9 cellular contexts compared by ENCODE assay signal in genomic region chr2:9739508-9739907, GRCh38.
DNase-seq lines count a peak whose midpoint lies in the region; TF ChIP-seq lines count a peak whose summit lies in the region.
"Had no signal": no experiment of that assay in that cellular context is flagged by ENCODE, and none has a peak within 500 bp of the region (broad histone marks: within the 10 kb centered on the region; RNA-seq: fewer than 3 reads in every experiment).

No MANE protein-coding gene starts in this region.

- H3K4me3 ChIP-seq in ACC112 (ENCODE audit: low read depth, low read length) (peak overlapping the region; percentile 66), stomach (peak overlapping the region; percentile 30 to 41 (median 40))
- H3K4me3 ChIP-seq: PC-9 had no signal

- H3K4me1 ChIP-seq in ACC112 (ENCODE audit: control insufficient read depth, insufficient read depth, low read length, unreplicated experiment) (peaks cover 13% of the 10 kb centered on the region), stomach (peaks cover 0 to 14% (median 6%) of the 10 kb centered on the region in 4 donors)

- TF ChIP-seq POLR2A in stomach (IDR thresholded peaks at IDR 0.05) = no peak

- H3K27ac ChIP-seq in ACC112 (ENCODE audit: low read depth, low read length) = no peak overlapping the region
- peak overlapping the region; percentile 0 to 76 (median 66) for H3K27ac ChIP-seq in stomach
- H3K27ac ChIP-seq: PC-9 had no signal

- intact Hi-C loops in stomach (cut with DNase I; ENCODE audit: low total_unique reads) = no loop called here

- 18 to 54% (median 33%) methylated on average over 17 to 21 of the region's 21 CpGs for WGBS in stomach, 5 donors

- no peaks in the 10 kb centered on the region for H3K36me3 ChIP-seq in ACC112 (ENCODE audit: insufficient read depth, low read length)
- H3K36me3 ChIP-seq in stomach = no peaks in the 10 kb centered on the region

- no peaks in the 10 kb centered on the region for H3K9me3 ChIP-seq in stomach

- H2AFZ ChIP-seq in ACC112 (ENCODE audit: low read length, unreplicated experiment) = peak overlapping the region; percentile 75
- H2AFZ ChIP-seq: PC-9 had no signal

- TF ChIP-seq EP300 in stomach (IDR thresholded peaks at IDR 0.05) = no peak

- DNase-seq in HT-29 (ENCODE audit: low spot score) (peak; percentile 32), kidney tubule cell (ENCODE audit: low spot score) (peak; percentile 14), stomach (peak; percentile 45), NCI-H2227 (lab: John Stamatoyannopoulos, UW; ENCODE audit: unreplicated experiment) (no peak), cerebellar cortex (ENCODE audit: low spot score) (no peak), T1000 (lab: John Stamatoyannopoulos, UW) (no peak)
- peak; percentile 55 for DNase-seq in activated effector memory CD4-positive, alpha-beta T cell treated with Interleukin-2 at 50 U/mL for 16 hours

- H3K27me3 ChIP-seq in ACC112 (ENCODE audit: insufficient read depth, low read length) (no peaks in the 10 kb centered on the region), stomach (no peaks in the 10 kb centered on the region)

- TF ChIP-seq CTCF in stomach (IDR thresholded peaks at IDR 0.05) = no peak

- H3K79me2 ChIP-seq in ACC112 (ENCODE audit: control insufficient read depth, insufficient read depth, low read length, unreplicated experiment) = no peaks in the 10 kb centered on the region

Comparison
In these comparisons a context has a peak if more than half of its experiments do, and no peak if none do; other contexts are left out.
1. DNase-seq: peak in HT-29 (single experiment), activated effector memory CD4-positive, alpha-beta T cell treated with Interleukin-2 at 50 U/mL for 16 hours (single experiment), kidney tubule cell (single experiment) and stomach (single experiment); none in NCI-H2227 (single experiment), cerebellar cortex (single experiment) and T1000 (single experiment).